Comparison of ENCODE assay signal across 2 cellular contexts in the genomic region with DNA sequence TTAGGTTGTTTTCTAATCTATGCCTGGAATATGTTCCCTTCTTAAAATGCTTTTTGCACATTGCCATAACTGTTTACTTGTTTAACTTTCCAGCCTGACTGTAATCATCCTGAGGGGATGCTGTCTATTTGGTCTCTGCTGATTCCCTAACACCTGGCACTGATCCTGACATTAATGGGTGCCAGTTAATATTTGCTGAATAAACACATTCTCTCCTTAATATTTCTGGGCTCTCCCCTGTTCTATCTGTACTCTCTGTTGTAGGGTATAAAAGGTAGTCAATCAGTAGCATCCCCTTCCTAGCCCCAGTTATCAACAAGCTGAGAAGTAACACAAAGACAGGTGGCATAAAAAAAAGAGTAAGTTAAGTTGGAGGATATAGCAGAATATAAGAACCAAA.
TF ChIP-seq lines count a peak whose summit lies in the region.

No MANE protein-coding gene starts in this region.

TF ChIP-seq in HepG2, 621 proteins besides CTCF, POLR2A, EP300 and RAD21:
- peak; percentile 58; the same call in 1 of the 2 replicates for TF ChIP-seq MAFF (IDR thresholded peaks at IDR 0.05; ENCODE audit: low read depth, low read length)
- TF ChIP-seq ZNF510 (CRISPR knock-in tag; IDR thresholded peaks at IDR 0.05; ENCODE audit: low read depth): no peak
- TF ChIP-seq SPEN (CRISPR knock-in tag; IDR thresholded peaks at IDR 0.05; ENCODE audit: low read depth): no peak
- TF ChIP-seq MAFK (conservative IDR thresholded peaks at IDR 0.05 in 1 of 2, IDR thresholded peaks at IDR 0.05 in 1 of 2; ENCODE audit: low read length in 2 of 2): peak; percentile 64 to 72
- no peak for TF ChIP-seq ZNF264 (CRISPR knock-in tag; IDR thresholded peaks at IDR 0.05)
- no peak for TF ChIP-seq SOX5 (CRISPR knock-in tag; IDR thresholded peaks at IDR 0.05; ENCODE audit: borderline replicate concordance)
- TF ChIP-seq ZNF883 (CRISPR knock-in tag; IDR thresholded peaks at IDR 0.05; ENCODE audit: not compliant biosample characterization): no peak
- no peak for TF ChIP-seq ZNF564 (CRISPR knock-in tag; IDR thresholded peaks at IDR 0.05)
- TF ChIP-seq, protein P1, sequence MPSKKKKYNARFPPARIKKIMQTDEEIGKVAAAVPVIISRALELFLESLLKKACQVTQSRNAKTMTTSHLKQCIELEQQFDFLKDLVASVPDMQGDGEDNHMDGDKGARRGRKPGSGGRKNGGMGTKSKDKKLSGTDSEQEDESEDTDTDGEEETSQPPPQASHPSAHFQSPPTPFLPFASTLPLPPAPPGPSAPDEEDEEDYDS (CRISPR knock-in tag; IDR thresholded peaks at IDR 0.05): no peak
- TF ChIP-seq ZNF816 (CRISPR knock-in tag; IDR thresholded peaks at IDR 0.05; ENCODE audit: borderline replicate concordance): no peak
- no peak for TF ChIP-seq FOXO1 (CRISPR knock-in tag; IDR thresholded peaks at IDR 0.05)
TF ChIP-seq in HepG2: peak in this region for 2.

TF ChIP-seq in K562, 482 proteins besides CTCF, POLR2A, EP300 and RAD21:
- TF ChIP-seq ZEB2 (IDR thresholded peaks at IDR 0.05) (no peak), MAFK (IDR thresholded peaks at IDR 0.05; ENCODE audit: low read length) (no peak; the same call in 1 of the 2 replicates), C11orf30 (IDR thresholded peaks at IDR 0.05; ENCODE audit: low read depth) (peak; percentile 51; the same call in 1 of the 2 replicates), ZNF316 (IDR thresholded peaks at IDR 0.05) (peak; percentile 66), ZNF232 (CRISPR knock-in tag; IDR thresholded peaks at IDR 0.05) (no peak), MAFG (tag; conservative IDR thresholded peaks at IDR 0.05) (peak; percentile 43; the same call in 1 of the 2 replicates), ATF1 (CRISPR knock-in tag; IDR thresholded peaks at IDR 0.05) (no peak), ATF1 (tag; IDR thresholded peaks at IDR 0.05) (no peak), MAFF (IDR thresholded peaks at IDR 0.05; ENCODE audit: low read length) (peak; percentile 26; the same call in 1 of the 2 replicates), STAG1 (CRISPR knock-in tag; IDR thresholded peaks at IDR 0.05; ENCODE audit: borderline replicate concordance) (no peak), KLF6 (CRISPR knock-in tag; IDR thresholded peaks at IDR 0.05; ENCODE audit: borderline replicate concordance) (no peak), ZNF778 (CRISPR knock-in tag; IDR thresholded peaks at IDR 0.05) (no peak), ZNF274 (IDR thresholded peaks at IDR 0.05; ENCODE audit: borderline replicate concordance, low read depth, low read length) (no peak), HSF4 (CRISPR knock-in tag; IDR thresholded peaks at IDR 0.05; ENCODE audit: borderline replicate concordance) (no peak), ZNF696 (CRISPR knock-in tag; conservative IDR thresholded peaks at IDR 0.05) (no peak)
- TF ChIP-seq, protein P2, sequence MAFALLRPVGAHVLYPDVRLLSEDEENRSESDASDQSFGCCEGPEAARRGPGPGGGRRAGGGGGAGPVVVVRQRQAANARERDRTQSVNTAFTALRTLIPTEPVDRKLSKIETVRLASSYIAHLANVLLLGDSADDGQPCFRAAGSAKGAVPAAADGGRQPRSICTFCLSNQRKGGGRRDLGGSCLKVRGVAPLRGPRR (CRISPR knock-in tag; IDR thresholded peaks at IDR 0.05): no peak
- TF ChIP-seq, protein P3, sequence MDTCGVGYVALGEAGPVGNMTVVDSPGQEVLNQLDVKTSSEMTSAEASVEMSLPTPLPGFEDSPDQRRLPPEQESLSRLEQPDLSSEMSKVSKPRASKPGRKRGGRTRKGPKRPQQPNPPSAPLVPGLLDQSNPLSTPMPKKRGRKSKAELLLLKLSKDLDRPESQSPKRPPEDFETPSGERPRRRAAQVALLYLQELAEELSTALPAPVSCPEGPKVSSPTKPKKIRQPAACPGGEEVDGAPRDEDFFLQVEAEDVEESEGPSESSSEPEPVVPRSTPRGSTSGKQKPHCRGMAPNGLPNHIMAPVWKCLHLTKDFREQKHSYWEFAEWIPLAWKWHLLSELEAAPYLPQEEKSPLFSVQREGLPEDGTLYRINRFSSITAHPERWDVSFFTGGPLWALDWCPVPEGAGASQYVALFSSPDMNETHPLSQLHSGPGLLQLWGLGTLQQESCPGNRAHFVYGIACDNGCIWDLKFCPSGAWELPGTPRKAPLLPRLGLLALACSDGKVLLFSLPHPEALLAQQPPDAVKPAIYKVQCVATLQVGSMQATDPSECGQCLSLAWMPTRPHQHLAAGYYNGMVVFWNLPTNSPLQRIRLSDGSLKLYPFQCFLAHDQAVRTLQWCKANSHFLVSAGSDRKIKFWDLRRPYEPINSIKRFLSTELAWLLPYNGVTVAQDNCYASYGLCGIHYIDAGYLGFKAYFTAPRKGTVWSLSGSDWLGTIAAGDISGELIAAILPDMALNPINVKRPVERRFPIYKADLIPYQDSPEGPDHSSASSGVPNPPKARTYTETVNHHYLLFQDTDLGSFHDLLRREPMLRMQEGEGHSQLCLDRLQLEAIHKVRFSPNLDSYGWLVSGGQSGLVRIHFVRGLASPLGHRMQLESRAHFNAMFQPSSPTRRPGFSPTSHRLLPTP (IDR thresholded peaks at IDR 0.05; ENCODE audit: borderline replicate concordance, extremely low read depth, insufficient read length): no peak
- TF ChIP-seq, protein P4, sequence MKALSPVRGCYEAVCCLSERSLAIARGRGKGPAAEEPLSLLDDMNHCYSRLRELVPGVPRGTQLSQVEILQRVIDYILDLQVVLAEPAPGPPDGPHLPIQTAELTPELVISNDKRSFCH (CRISPR knock-in tag; IDR thresholded peaks at IDR 0.05): no peak
- TF ChIP-seq, protein P4 (tag; IDR thresholded peaks at IDR 0.05): no peak
- TF ChIP-seq, protein P5, sequence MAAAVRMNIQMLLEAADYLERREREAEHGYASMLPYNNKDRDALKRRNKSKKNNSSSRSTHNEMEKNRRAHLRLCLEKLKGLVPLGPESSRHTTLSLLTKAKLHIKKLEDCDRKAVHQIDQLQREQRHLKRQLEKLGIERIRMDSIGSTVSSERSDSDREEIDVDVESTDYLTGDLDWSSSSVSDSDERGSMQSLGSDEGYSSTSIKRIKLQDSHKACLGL (CRISPR knock-in tag; IDR thresholded peaks at IDR 0.05; ENCODE audit: borderline replicate concordance, poor library complexity, severe bottlenecking): no peak
- TF ChIP-seq, protein P6, sequence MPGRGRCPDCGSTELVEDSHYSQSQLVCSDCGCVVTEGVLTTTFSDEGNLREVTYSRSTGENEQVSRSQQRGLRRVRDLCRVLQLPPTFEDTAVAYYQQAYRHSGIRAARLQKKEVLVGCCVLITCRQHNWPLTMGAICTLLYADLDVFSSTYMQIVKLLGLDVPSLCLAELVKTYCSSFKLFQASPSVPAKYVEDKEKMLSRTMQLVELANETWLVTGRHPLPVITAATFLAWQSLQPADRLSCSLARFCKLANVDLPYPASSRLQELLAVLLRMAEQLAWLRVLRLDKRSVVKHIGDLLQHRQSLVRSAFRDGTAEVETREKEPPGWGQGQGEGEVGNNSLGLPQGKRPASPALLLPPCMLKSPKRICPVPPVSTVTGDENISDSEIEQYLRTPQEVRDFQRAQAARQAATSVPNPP (IDR thresholded peaks at IDR 0.05; ENCODE audit: borderline replicate concordance, insufficient read depth, insufficient read length): no peak
- TF ChIP-seq, protein P7, sequence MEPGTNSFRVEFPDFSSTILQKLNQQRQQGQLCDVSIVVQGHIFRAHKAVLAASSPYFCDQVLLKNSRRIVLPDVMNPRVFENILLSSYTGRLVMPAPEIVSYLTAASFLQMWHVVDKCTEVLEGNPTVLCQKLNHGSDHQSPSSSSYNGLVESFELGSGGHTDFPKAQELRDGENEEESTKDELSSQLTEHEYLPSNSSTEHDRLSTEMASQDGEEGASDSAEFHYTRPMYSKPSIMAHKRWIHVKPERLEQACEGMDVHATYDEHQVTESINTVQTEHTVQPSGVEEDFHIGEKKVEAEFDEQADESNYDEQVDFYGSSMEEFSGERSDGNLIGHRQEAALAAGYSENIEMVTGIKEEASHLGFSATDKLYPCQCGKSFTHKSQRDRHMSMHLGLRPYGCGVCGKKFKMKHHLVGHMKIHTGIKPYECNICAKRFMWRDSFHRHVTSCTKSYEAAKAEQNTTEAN (CRISPR knock-in tag; IDR thresholded peaks at IDR 0.05): no peak
- TF ChIP-seq, protein P8, sequence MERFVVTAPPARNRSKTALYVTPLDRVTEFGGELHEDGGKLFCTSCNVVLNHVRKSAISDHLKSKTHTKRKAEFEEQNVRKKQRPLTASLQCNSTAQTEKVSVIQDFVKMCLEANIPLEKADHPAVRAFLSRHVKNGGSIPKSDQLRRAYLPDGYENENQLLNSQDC (CRISPR knock-in tag; IDR thresholded peaks at IDR 0.05): no peak
